Comparison of ENCODE assay signal across 8 cellular contexts in the genomic region with DNA sequence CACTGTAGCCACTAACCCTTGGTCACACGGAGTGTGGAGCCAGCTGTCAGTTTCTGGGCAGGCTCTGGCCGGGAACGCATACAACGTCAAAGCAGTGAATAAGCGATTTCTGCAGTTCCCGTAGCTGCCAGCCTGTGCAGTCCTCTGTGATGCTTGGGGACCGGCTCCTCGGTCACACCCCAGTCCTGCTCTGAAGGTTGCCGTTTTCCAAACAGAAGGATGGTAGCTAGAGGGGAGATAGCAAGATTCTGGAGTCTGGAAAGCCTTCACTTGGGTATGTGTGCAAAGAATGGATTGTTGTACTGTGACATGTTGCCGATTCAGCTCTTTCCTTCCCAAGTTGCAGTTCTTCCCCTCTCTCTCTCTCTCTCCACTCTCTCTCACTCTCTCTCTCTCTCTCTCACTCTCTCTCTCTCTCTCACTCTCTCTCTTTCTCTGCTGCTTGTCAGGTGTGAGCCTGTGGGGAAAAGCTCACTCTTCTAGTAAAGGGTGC. TPM values are rescaled to one million over a fixed set of nuclear protein-coding genes. Genes with fewer than 3 reads are reported as not detected.
DNase-seq lines count a peak whose midpoint lies in the region; ATAC-seq and TF ChIP-seq lines count a peak whose summit lies in the region.

No MANE protein-coding gene starts in this region.

- peaks cover 49% of the 10 kb centered on the region for H3K36me3 Mint-ChIP-seq in activated CD8-positive, alpha-beta T cell treated with anti-CD3 and anti-CD28 coated beads, Interleukin-2, amount 10 ng/mL, durations not matched to agents 7 days and 5 days (ENCODE audit: low read depth)
- H3K36me3 Mint-ChIP-seq in naive B cell, result no peaks in the 10 kb centered on the region
- H3K36me3 Mint-ChIP-seq in type B pancreatic cell, result no peaks in the 10 kb centered on the region

- no peaks in the 10 kb centered on the region for H3K9me3 ChIP-seq in esophagus (ENCODE audit: control insufficient read depth in 2 of 2, insufficient read depth in 1 of 2, low read depth in 1 of 2, low read length in 1 of 2)

- no peaks in the 10 kb centered on the region for H3K9me3 Mint-ChIP-seq in activated CD8-positive, alpha-beta T cell treated with anti-CD3 and anti-CD28 coated beads, Interleukin-2, amount 10 ng/mL, durations not matched to agents 7 days and 5 days (ENCODE audit: insufficient read depth)
- H3K9me3 Mint-ChIP-seq in naive B cell (no peaks in the 10 kb centered on the region), type B pancreatic cell (no peaks in the 10 kb centered on the region)

- peak overlapping the region; percentile 96 for H3K27ac Mint-ChIP-seq in activated CD8-positive, alpha-beta T cell treated with anti-CD3 and anti-CD28 coated beads, Interleukin-2, amount 10 ng/mL, durations not matched to agents 7 days and 5 days
- H3K27ac Mint-ChIP-seq in naive B cell, result peak overlapping the region; percentile 96 to 98 (median 98)
- H3K27ac Mint-ChIP-seq in type B pancreatic cell, result peak overlapping the region; percentile 79

- H3K4me1 ChIP-seq in esophagus (ENCODE audit: control insufficient read depth in 2 of 2, insufficient read depth in 2 of 2, low read length in 1 of 2), result peaks cover 0 to 5% of the 10 kb centered on the region in 2 donors

- ATAC-seq in GM21576 (IDR thresholded peaks at IDR 0.05; ENCODE audit: unreplicated experiment), result peak; percentile 51
- ATAC-seq in activated CD8-positive, alpha-beta T cell treated with anti-CD3 and anti-CD28 coated beads, Interleukin-2, amount 10 ng/mL, durations not matched to agents 7 days and 5 days, result peak; percentile 52
- ATAC-seq in naive B cell (ENCODE audit: low read depth in 2 of 2), result peak; percentile 34 to 36

- no peaks in the 10 kb centered on the region for H3K27me3 ChIP-seq in esophagus (ENCODE audit: control insufficient read depth in 1 of 2, insufficient read depth in 2 of 2, low read length in 2 of 2)

- DNase-seq in GDM1 (lab: John Stamatoyannopoulos, UW) (peak; percentile 64), KBM-7 (peak; percentile 68), naive B cell (peak; percentile 47), type B pancreatic cell (ENCODE audit: extremely low spot score, unreplicated experiment) (no peak), NCI-H2171 treated with DMSO at 0.1 percent for 48 hours (lab: John Stamatoyannopoulos, UW) (no peak)
- peak; percentile 74 for DNase-seq in activated CD8-positive, alpha-beta T cell treated with anti-CD3 and anti-CD28 coated beads, Interleukin-2, amount 10 ng/mL, durations not matched to agents 7 days and 5 days

- in situ Hi-C loops in KBM-7 (cut with MboI; ENCODE audit: low pct_unique_long_range_greater_than_20kb, low sequenced_read_pairs), result no loop called here

- H3K4me3 ChIP-seq in esophagus (ENCODE audit: low read depth in 1 of 2, low read length in 2 of 2), result peak overlapping the region in 1 of 2 donors; percentile 31

- peaks cover 88% of the 10 kb centered on the region for H3K4me1 Mint-ChIP-seq in activated CD8-positive, alpha-beta T cell treated with anti-CD3 and anti-CD28 coated beads, Interleukin-2, amount 10 ng/mL, durations not matched to agents 7 days and 5 days (ENCODE audit: low read depth)
- H3K4me1 Mint-ChIP-seq in naive B cell (peaks cover 43 to 70% (median 60%) of the 10 kb centered on the region in 3 donors), type B pancreatic cell (ENCODE audit: unreplicated experiment) (peaks cover 23% of the 10 kb centered on the region)

- H3K27me3 Mint-ChIP-seq in activated CD8-positive, alpha-beta T cell treated with anti-CD3 and anti-CD28 coated beads, Interleukin-2, amount 10 ng/mL, durations not matched to agents 7 days and 5 days (ENCODE audit: low read depth), result no peaks in the 10 kb centered on the region
- H3K27me3 Mint-ChIP-seq in naive B cell (no peaks in the 10 kb centered on the region), type B pancreatic cell (no peaks in the 10 kb centered on the region)

- H3K4me3 Mint-ChIP-seq in activated CD8-positive, alpha-beta T cell treated with anti-CD3 and anti-CD28 coated beads, Interleukin-2, amount 10 ng/mL, durations not matched to agents 7 days and 5 days, result peak overlapping the region; percentile 84
- H3K4me3 Mint-ChIP-seq in naive B cell (peak overlapping the region; percentile 85 to 98 (median 92)), type B pancreatic cell (peak overlapping the region; percentile 61)

- POLR2A ChIA-PET in activated CD8-positive, alpha-beta T cell treated with anti-CD3 and anti-CD28 coated beads, Interleukin-2, amount 10 ng/mL, durations not matched to agents 7 days and 5 days (lab: Charles Lee), result interaction anchor here (0.7 to 12.1 kb wide), 12 partner anchors 9 to 354 kb away, joined by 3 to 312 read pairs (median 4); partner anchors contain the start of gene PARP4

- H3K27ac ChIP-seq in esophagus (ENCODE audit: low read depth in 2 of 2, low read length in 1 of 2), result peak overlapping the region; percentile 56 to 61

- CTCF ChIA-PET in activated CD8-positive, alpha-beta T cell treated with anti-CD3 and anti-CD28 coated beads, Interleukin-2, amount 10 ng/mL, durations not matched to agents 7 days and 5 days (lab: Charles Lee), result interaction anchor here (1.0 to 8.2 kb wide), 7 partner anchors 10 to 218 kb away, joined by 3 to 81 read pairs (median 7); no protein-coding TSS in a partner anchor

- WGBS in esophagus, 2 donors, result 18 to 33% methylated on average over 10 of the region's 10 CpGs

- no peaks in the 10 kb centered on the region for H3K36me3 ChIP-seq in esophagus (ENCODE audit: control insufficient read depth in 2 of 2, insufficient read depth in 2 of 2, low read length in 1 of 2)

- no peak for TF ChIP-seq CTCF in type B pancreatic cell (conservative IDR thresholded peaks at IDR 0.05)

RNA-seq across cellular contexts. Expression of gene C1QTNF9, which starts 38.7 kb away (rescaled TPM):
- not detected for total RNA-seq in activated CD8-positive, alpha-beta T cell treated with anti-CD3 and anti-CD28 coated beads, Interleukin-2, amount 10 ng/mL, durations not matched to agents 7 days and 5 days
- polyA plus RNA-seq in esophagus (under 1 TPM; 0.14 to 0.26 TPM), naive B cell (ENCODE audit: low read depth in 6 of 6) (not detected)
- not detected in 2 replicates for total RNA-seq in type B pancreatic cell (ENCODE audit: low replicate concordance)

Comparison
In these comparisons a context has a peak if more than half of its experiments do, and no peak if none do; other contexts are left out.
1. DNase-seq: peak in GDM1 (single experiment), KBM-7 (single experiment), activated CD8-positive, alpha-beta T cell treated with anti-CD3 and anti-CD28 coated beads, Interleukin-2, amount 10 ng/mL, durations not matched to agents 7 days and 5 days (single experiment) and naive B cell (single experiment); none in type B pancreatic cell (single experiment) and NCI-H2171 treated with DMSO at 0.1 percent for 48 hours (single experiment).
2. Peak in every context shown above with its lines, with median percentiles within 50 percentile points of each other: ATAC-seq, H3K27ac Mint-ChIP-seq and H3K4me3 Mint-ChIP-seq.